ENCODE assay signal across 34 cellular contexts in genomic region chr10:90780488-90780887, GRCh38.
"Had no signal": no experiment of that assay in that cellular context is flagged by ENCODE, and none has a peak within 500 bp of the region (broad histone marks: within the 10 kb centered on the region; RNA-seq: fewer than 3 reads in every experiment).

No MANE protein-coding gene starts in this region.

- H3K36me3 ChIP-seq: adrenal gland, brain microvascular endothelial cell, breast epithelium had no signal

- H3K9me3 ChIP-seq: adrenal gland, body of pancreas, breast epithelium had no signal

- DNase-seq: activated B cell treated with CpG ODN at 0.5 μM for 24 hours; activated CD4-positive, alpha-beta memory T cell treated with anti-CD3 and anti-CD28 coated beads for 36 hours; activated CD4-positive, alpha-beta T cell treated with anti-CD3 and anti-CD28 coated beads for 4 hours; activated CD4-positive, alpha-beta T cell treated with anti-CD3 and anti-CD28 coated beads, Interleukin-2, amount 10 ng/mL, durations not matched to agents 24 days and 14 days; activated CD4-positive, alpha-beta T cell treated with anti-CD3 and anti-CD28 coated beads, Interleukin-2, amount 50 U/mL, for 1 hour; activated CD4-positive, alpha-beta T cell treated with anti-CD3 and anti-CD28 coated beads, Interleukin-2, amount 50 U/mL, for 4 hours; activated CD4-positive, CD25-positive, alpha-beta regulatory T cell treated with anti-CD3 and anti-CD28 coated beads, Interleukin-2, amount 50 U/mL, for 72 hours; activated CD8-positive, alpha-beta memory T cell treated with anti-CD3 and anti-CD28 coated beads, Interleukin-2, amount 50 U/mL, for 4 hours; activated CD8-positive, alpha-beta T cell treated with anti-CD3 and anti-CD28 coated beads for 36 hours; activated effector memory CD4-positive, alpha-beta T cell treated with anti-CD3 and anti-CD28 coated beads, Interleukin-2, amount 50 U/mL, for 16 hours; activated gamma-delta T cell treated with Interleukin-2 at 50 U/mL for 16 hours; activated naive CD4-positive, alpha-beta T cell; activated naive CD4-positive, alpha-beta T cell treated with anti-CD3 and anti-CD28 coated beads for 36 hours; activated naive CD4-positive, alpha-beta T cell treated with anti-CD3 and anti-CD28 coated beads, Interleukin-2, amount 50 U/mL, for 16 hours; activated naive CD8-positive, alpha-beta T cell treated with anti-CD3 and anti-CD28 coated beads for 36 hours; activated T-cell treated with anti-CD3 and anti-CD28 coated beads for 4 hours; activated T-cell treated with anti-CD3 and anti-CD28 coated beads, Interleukin-2, amount 50 U/mL, for 1 hour; activated T-cell treated with anti-CD3 and anti-CD28 coated beads, Interleukin-2, amount 50 U/mL, for 4 hours; activated T-cell treated with anti-CD3 and anti-CD28 coated beads, Interleukin-2, amount 50 U/mL, for 72 hours; adrenal gland; amniotic stem cell; aorta; body of pancreas; brain microvascular endothelial cell; central memory CD4-positive, alpha-beta T cell; T-helper 1 cell; T-helper 2 cell; T-helper 9 cell had no signal

- FAIRE-seq: astrocyte, TTC549 had no signal

- H3K4me1 ChIP-seq: adrenal gland, body of pancreas, breast epithelium had no signal

- H3K4me3 ChIP-seq: adrenal gland, body of pancreas, breast epithelium had no signal

- ATAC-seq: activated CD8-positive, alpha-beta T cell treated with anti-CD3 and anti-CD28 coated beads for 36 hours; activated naive CD4-positive, alpha-beta T cell treated with anti-CD3 and anti-CD28 coated beads, Interleukin-2, amount 50 U/mL, for 72 hours; activated T-cell treated with anti-CD3 and anti-CD28 coated beads, Interleukin-2, amount 50 U/mL, for 4 hours; activated T-cell treated with anti-CD3 and anti-CD28 coated beads, Interleukin-2, amount 50 U/mL, for 72 hours; activated T-helper 17 cell treated with anti-CD3 and anti-CD28 coated beads, Interleukin-2, amount 50 U/mL, for 72 hours; body of pancreas had no signal

- H3K27me3 ChIP-seq: adrenal gland, body of pancreas, brain microvascular endothelial cell, breast epithelium had no signal

- H3K27ac ChIP-seq: adrenal gland, body of pancreas, brain microvascular endothelial cell, breast epithelium, VCaP had no signal
